In genomic region chr14:65290830-65291229, GRCh38 we compare ENCODE assay signal across 9 cellular contexts.
DNase-seq lines count a peak whose midpoint lies in the region; ATAC-seq and TF ChIP-seq lines count a peak whose summit lies in the region.
"Had no signal": no experiment of that assay in that cellular context is flagged by ENCODE, and none has a peak within 500 bp of the region (broad histone marks: within the 10 kb centered on the region; RNA-seq: fewer than 3 reads in every experiment).

No MANE protein-coding gene starts in this region.

- H3K4me3 Mint-ChIP-seq in central memory CD8-positive, alpha-beta T cell: peak overlapping the region; percentile 5

- no peak overlapping the region for H3K27ac Mint-ChIP-seq in central memory CD8-positive, alpha-beta T cell (ENCODE audit: low read depth)

- peaks cover 0 to 13% (median 0%) of the 10 kb centered on the region in 9 donors for H3K4me1 ChIP-seq in heart right ventricle

- intact Hi-C loops in heart right ventricle (cut with DNase I): loop anchor here in 1 of 10 donors (10.0 kb wide), 1 partner anchor 114 kb away; no protein-coding TSS in a partner anchor

- 73 to 91% methylated on average over 3 of the region's 3 CpGs for WGBS in heart right ventricle, 2 donors

- CTCF ChIA-PET in RWPE1 (lab: Yijun Ruan, JAX): interaction anchor here (0.5 to 0.7 kb wide), 2 partner anchors 604 to 1160 kb away, joined by 3 to 4 read pairs; no protein-coding TSS in a partner anchor

- POLR2A ChIA-PET in RWPE1 (lab: Yijun Ruan, JAX; ENCODE audit: low non-redundant PET): no interaction called here

- peaks cover 20% of the 10 kb centered on the region for H3K4me1 Mint-ChIP-seq in central memory CD8-positive, alpha-beta T cell

- H3K9me3 ChIP-seq in WERI-Rb-1 (ENCODE audit: severe bottlenecking) (no peaks in the 10 kb centered on the region), heart right ventricle (no peaks in the 10 kb centered on the region)

- TF ChIP-seq CTCF in RWPE1 (conservative IDR thresholded peaks at IDR 0.05; ENCODE audit: low read depth) (no peak), WERI-Rb-1 (IDR thresholded peaks at IDR 0.05; ENCODE audit: low read depth, low read length) (no peak), heart right ventricle (IDR thresholded peaks at IDR 0.05) (no peak)

- H3K27me3 Mint-ChIP-seq in central memory CD8-positive, alpha-beta T cell: no peaks in the 10 kb centered on the region

- no peaks in the 10 kb centered on the region for H3K36me3 ChIP-seq in WERI-Rb-1
- H3K36me3 ChIP-seq in heart right ventricle: no peaks in the 10 kb centered on the region

- ATAC-seq in central memory CD8-positive, alpha-beta T cell (replicated peaks; ENCODE audit: extremely low read depth, poor library complexity, severe bottlenecking): no peak
- ATAC-seq in heart right ventricle: no peak

- H3K9me3 Mint-ChIP-seq in central memory CD8-positive, alpha-beta T cell: no peaks in the 10 kb centered on the region

- no peak overlapping the region for H3K27ac ChIP-seq in RWPE1
- no peak overlapping the region for H3K27ac ChIP-seq in WERI-Rb-1
- no peak overlapping the region for H3K27ac ChIP-seq in heart right ventricle

- no peaks in the 10 kb centered on the region for H3K36me3 Mint-ChIP-seq in central memory CD8-positive, alpha-beta T cell (ENCODE audit: insufficient read depth)

- DNase-seq in H4 (ENCODE audit: low spot score): peak; percentile 79
- peak; percentile 85 for DNase-seq in RWPE1 (ENCODE audit: low spot score)
- DNase-seq in central memory CD8-positive, alpha-beta T cell (ENCODE audit: low spot score in 2 of 2): no peak
- peak; percentile 53 to 58 for DNase-seq in stimulated activated CD4-positive, alpha-beta T cell treated with anti-CD3 and anti-CD28 coated beads, Interleukin-2, amount 100 ng/mL, for 24 hours
- no peak for DNase-seq in WERI-Rb-1
- no peak for DNase-seq in heart right ventricle
- DNase-seq in NOMO-1 treated with DMSO at 0.1 percent for 48 hours (lab: John Stamatoyannopoulos, UW; ENCODE audit: unreplicated experiment): no peak
- no peak for DNase-seq in NCI-H2029 (lab: John Stamatoyannopoulos, UW)
- DNase-seq: NCI-H526 treated with DMSO at 0.1 percent for 48 hours had no signal

- H3K4me3 ChIP-seq in WERI-Rb-1 (ENCODE audit: low read depth, low read length) (no peak overlapping the region), heart right ventricle (no peak overlapping the region)

- H3K27me3 ChIP-seq in WERI-Rb-1 (ENCODE audit: insufficient read depth, low read depth, severe bottlenecking) (no peaks in the 10 kb centered on the region), heart right ventricle (peaks cover 0 to 4% (median 0%) of the 10 kb centered on the region in 7 donors)

Comparison
In these comparisons a context has a peak if more than half of its experiments do, and no peak if none do; other contexts are left out.
1. DNase-seq: peak in H4 (single experiment), RWPE1 (single experiment) and stimulated activated CD4-positive, alpha-beta T cell treated with anti-CD3 and anti-CD28 coated beads, Interleukin-2, amount 100 ng/mL, for 24 hours (2 of 2); none in central memory CD8-positive, alpha-beta T cell (0 of 2), WERI-Rb-1 (single experiment), heart right ventricle (0 of 2), NOMO-1 treated with DMSO at 0.1 percent for 48 hours (single experiment) and NCI-H2029 (single experiment).